17 cellular contexts compared by ENCODE assay signal in the genomic region with DNA sequence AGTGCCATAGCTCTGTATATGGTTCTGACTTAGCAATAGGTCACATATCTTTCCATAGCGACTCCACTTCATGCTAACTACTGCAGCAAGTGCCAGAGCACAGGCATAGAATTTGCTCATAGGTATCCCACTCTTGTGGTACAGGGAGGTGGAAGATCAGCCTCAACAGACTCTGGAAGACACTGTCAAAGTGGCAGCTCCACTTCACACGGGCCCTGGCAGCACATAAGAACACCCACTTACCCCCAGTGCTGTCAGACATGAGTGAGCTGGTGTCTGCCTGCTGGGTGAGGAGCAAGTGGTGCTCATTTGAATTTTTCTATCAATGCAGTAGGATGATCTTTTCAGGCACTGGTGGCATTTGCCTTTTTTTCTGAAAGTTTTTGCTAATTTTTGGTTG. TPM values are rescaled to one million over a fixed set of nuclear protein-coding genes. Genes with fewer than 3 reads are reported as not detected.
DNase-seq lines count a peak whose midpoint lies in the region; ATAC-seq and TF ChIP-seq lines count a peak whose summit lies in the region.
"Had no signal": no experiment of that assay in that cellular context is flagged by ENCODE, and none has a peak within 500 bp of the region (broad histone marks: within the 10 kb centered on the region; RNA-seq: fewer than 3 reads in every experiment).

No MANE protein-coding gene starts in this region.

- peak overlapping the region; percentile 70 for H3K27ac Mint-ChIP-seq in activated naive CD8-positive, alpha-beta T cell
- no peak overlapping the region for H3K27ac Mint-ChIP-seq in activated naive CD8-positive, alpha-beta T cell treated with anti-CD3 and anti-CD28 coated beads for 36 hours
- H3K27ac Mint-ChIP-seq in chondrocyte (ENCODE audit: unreplicated experiment) = peak overlapping the region; percentile 66
- H3K27ac Mint-ChIP-seq: activated CD4-positive, alpha-beta memory T cell treated with anti-CD3 and anti-CD28 coated beads, Interleukin-2, amount 10 ng/mL, durations not matched to agents 7 days and 5 days; activated naive CD8-positive, alpha-beta T cell treated with anti-CD3 and anti-CD28 coated beads, Interleukin-2, amount 10 ng/mL, durations not matched to agents 7 days and 5 days; natural killer cell had no signal

- H3K4me1 Mint-ChIP-seq in activated naive CD8-positive, alpha-beta T cell (ENCODE audit: low read depth) = peaks cover 23% of the 10 kb centered on the region
- peaks cover 24% of the 10 kb centered on the region for H3K4me1 Mint-ChIP-seq in activated naive CD8-positive, alpha-beta T cell treated with anti-CD3 and anti-CD28 coated beads for 36 hours
- H3K4me1 Mint-ChIP-seq in chondrocyte (ENCODE audit: low read depth) = peaks cover 25% of the 10 kb centered on the region
- H3K4me1 Mint-ChIP-seq: natural killer cell had no signal

- no peaks in the 10 kb centered on the region for H3K9me3 ChIP-seq in Karpas-422 (ENCODE audit: low read length)
- no peaks in the 10 kb centered on the region for H3K9me3 ChIP-seq in gastrocnemius medialis

- H3K27me3 ChIP-seq in Karpas-422 (ENCODE audit: low read length) (no peaks in the 10 kb centered on the region), gastrocnemius medialis (no peaks in the 10 kb centered on the region), mesendoderm (ENCODE audit: insufficient read depth, low read length, poor library complexity) (no peaks in the 10 kb centered on the region)

- TF ChIP-seq CTCF in chondrocyte (IDR thresholded peaks at IDR 0.05) = no peak
- no peak for TF ChIP-seq CTCF in gastrocnemius medialis (IDR thresholded peaks at IDR 0.05 in 4 of 5, conservative IDR thresholded peaks at IDR 0.05 in 1 of 5)

- H2BK120ac ChIP-seq in mesendoderm (ENCODE audit: low read depth, low read length) = no peak overlapping the region

- no peak overlapping the region for H3K23ac ChIP-seq in mesendoderm (ENCODE audit: low read length)

- no peaks in the 10 kb centered on the region for H3K9me2 ChIP-seq in Karpas-422 (replicated peaks; ENCODE audit: insufficient read depth, low read length)

- H2AK5ac ChIP-seq in mesendoderm (ENCODE audit: low read length) = no peak overlapping the region

- H3K9ac ChIP-seq in Karpas-422 (ENCODE audit: low read length) (peak overlapping the region; percentile 39; the same call in 1 of the 2 replicates), mesendoderm (ENCODE audit: low read length) (no peak overlapping the region)

- H3K36me3 Mint-ChIP-seq in activated naive CD8-positive, alpha-beta T cell = peaks cover 7% of the 10 kb centered on the region
- H3K36me3 Mint-ChIP-seq in activated naive CD8-positive, alpha-beta T cell treated with anti-CD3 and anti-CD28 coated beads for 36 hours = peaks cover 8% of the 10 kb centered on the region
- peaks cover 8% of the 10 kb centered on the region for H3K36me3 Mint-ChIP-seq in chondrocyte (ENCODE audit: low read depth)
- H3K36me3 Mint-ChIP-seq: natural killer cell had no signal

- no peaks in the 10 kb centered on the region for H3K79me1 ChIP-seq in mesendoderm (ENCODE audit: low read length)

- H4K8ac ChIP-seq in mesendoderm (ENCODE audit: low read depth, low read length) = no peak overlapping the region

- no peak overlapping the region for H2BK5ac ChIP-seq in mesendoderm (ENCODE audit: low read length)

- intact Hi-C loops in gastrocnemius medialis (cut with DNase I; ENCODE audit: low total_unique reads) = loop anchor here (2.0 kb wide), 1 partner anchor 48 kb away; the partner anchor contains the start of gene BCL2L11

- H3K4me3 Mint-ChIP-seq in activated naive CD8-positive, alpha-beta T cell = no peak overlapping the region
- no peak overlapping the region for H3K4me3 Mint-ChIP-seq in activated naive CD8-positive, alpha-beta T cell treated with anti-CD3 and anti-CD28 coated beads for 36 hours
- H3K4me3 Mint-ChIP-seq in chondrocyte (ENCODE audit: unreplicated experiment) = no peak overlapping the region
- H3K4me3 Mint-ChIP-seq: activated CD4-positive, alpha-beta memory T cell treated with anti-CD3 and anti-CD28 coated beads, Interleukin-2, amount 10 ng/mL, durations not matched to agents 7 days and 5 days; activated naive CD8-positive, alpha-beta T cell treated with anti-CD3 and anti-CD28 coated beads, Interleukin-2, amount 10 ng/mL, durations not matched to agents 7 days and 5 days; activated T-cell treated with anti-CD3 and anti-CD28 coated beads, Interleukin-2, amount 50 U/mL, for 24 hours; CD8-positive, alpha-beta memory T cell; natural killer cell had no signal

- no peak for DNase-seq in activated naive CD8-positive, alpha-beta T cell treated with anti-CD3 and anti-CD28 coated beads for 36 hours
- DNase-seq in Karpas-422 = peak; percentile 68
- no peak for DNase-seq in chondrocyte (ENCODE audit: low spot score)
- DNase-seq in gastrocnemius medialis = no peak
- DNase-seq in NCI-H1092 treated with DMSO at 0.1 percent for 48 hours (lab: John Stamatoyannopoulos, UW) = no peak
- no peak for DNase-seq in mesendoderm
- no peak for DNase-seq in NCI-H1105 (lab: John Stamatoyannopoulos, UW)
- DNase-seq: activated naive CD8-positive, alpha-beta T cell treated with anti-CD3 and anti-CD28 coated beads, Interleukin-2, amount 10 ng/mL, durations not matched to agents 7 days and 5 days; CD8-positive, alpha-beta memory T cell; Kasumi-1; natural killer cell; NCI-H1092; NCI-H524 had no signal

- H2BK15ac ChIP-seq in mesendoderm (replicated peaks; ENCODE audit: low read depth) = no peak overlapping the region

- H4K20me1 ChIP-seq in Karpas-422 (ENCODE audit: insufficient read depth, low read depth, low read length) = peaks cover 11% of the 10 kb centered on the region

- H3K4me1 ChIP-seq in Karpas-422 (ENCODE audit: low read length) (peaks cover 67% of the 10 kb centered on the region), gastrocnemius medialis (peaks cover 8 to 21% of the 10 kb centered on the region in 2 donors), mesendoderm (ENCODE audit: control insufficient read depth, low read depth, low read length) (no peaks in the 10 kb centered on the region)

- ATAC-seq in gastrocnemius medialis = peak in 1 of 2 donors; percentile 24

- H3K56ac ChIP-seq in mesendoderm (ENCODE audit: low read length) = no peak overlapping the region

- in situ Hi-C loops in gastrocnemius medialis (cut with MboI; ENCODE audit: low sequenced_read_pairs in 4 of 4) = no loop called here

- no peak for TF ChIP-seq POLR2A in gastrocnemius medialis (IDR thresholded peaks at IDR 0.05)

- no CpG with 5 or more reads among the region's 2 CpGs for WGBS in mesendoderm (ENCODE audit: extremely low coverage, insufficient coverage, low lambda C conversion rate)

- H3K4ac ChIP-seq in mesendoderm (ENCODE audit: low read depth, low read length) = no peak overlapping the region

- H3K27me3 Mint-ChIP-seq in activated naive CD8-positive, alpha-beta T cell = no peaks in the 10 kb centered on the region
- peaks cover 8% of the 10 kb centered on the region for H3K27me3 Mint-ChIP-seq in activated naive CD8-positive, alpha-beta T cell treated with anti-CD3 and anti-CD28 coated beads for 36 hours
- no peaks in the 10 kb centered on the region for H3K27me3 Mint-ChIP-seq in chondrocyte (ENCODE audit: low read depth)

- no peak overlapping the region for H3K4me3 ChIP-seq in Karpas-422 (ENCODE audit: low read length)
- H3K4me3 ChIP-seq in gastrocnemius medialis = no peak overlapping the region
- H3K4me3 ChIP-seq in mesendoderm (ENCODE audit: low read length) = no peak overlapping the region

- H3K9me3 Mint-ChIP-seq in activated naive CD8-positive, alpha-beta T cell (ENCODE audit: low read depth) = no peaks in the 10 kb centered on the region
- H3K9me3 Mint-ChIP-seq in activated naive CD8-positive, alpha-beta T cell treated with anti-CD3 and anti-CD28 coated beads for 36 hours = no peaks in the 10 kb centered on the region
- H3K9me3 Mint-ChIP-seq in chondrocyte (ENCODE audit: low read depth) = no peaks in the 10 kb centered on the region
- H3K9me3 Mint-ChIP-seq: activated CD4-positive, alpha-beta memory T cell treated with anti-CD3 and anti-CD28 coated beads, Interleukin-2, amount 10 ng/mL, durations not matched to agents 7 days and 5 days; activated naive CD8-positive, alpha-beta T cell treated with anti-CD3 and anti-CD28 coated beads, Interleukin-2, amount 10 ng/mL, durations not matched to agents 7 days and 5 days; activated T-cell treated with anti-CD3 and anti-CD28 coated beads, Interleukin-2, amount 50 U/mL, for 24 hours; CD8-positive, alpha-beta memory T cell; natural killer cell had no signal

- no peak overlapping the region for H3K18ac ChIP-seq in mesendoderm (ENCODE audit: low read length)

- H3K27ac ChIP-seq in Karpas-422 (ENCODE audit: low read length) = peak overlapping the region; percentile 74
- H3K27ac ChIP-seq in gastrocnemius medialis = peak overlapping the region in 3 of 4 donors; percentile 3 to 50 (median 12)
- H3K27ac ChIP-seq in mesendoderm (ENCODE audit: low read depth, low read length) = no peak overlapping the region
- H3K27ac ChIP-seq: foreskin keratinocyte had no signal

- H3K79me2 ChIP-seq in Karpas-422 (ENCODE audit: low read length) (no peaks in the 10 kb centered on the region), mesendoderm (ENCODE audit: control insufficient read depth, insufficient read depth, low read length) (no peaks in the 10 kb centered on the region)

- peaks cover 18% of the 10 kb centered on the region for H3K36me3 ChIP-seq in Karpas-422 (ENCODE audit: insufficient read depth, low read length)
- peaks cover 0 to 11% of the 10 kb centered on the region in 2 donors for H3K36me3 ChIP-seq in gastrocnemius medialis
- H3K36me3 ChIP-seq in mesendoderm (ENCODE audit: control insufficient read depth, insufficient read depth, low read length) = peaks cover 3% of the 10 kb centered on the region

- H2AFZ ChIP-seq in Karpas-422 (ENCODE audit: low read length) = no peak overlapping the region

- H3K4me2 ChIP-seq in Karpas-422 (ENCODE audit: low read depth, low read length, poor library complexity, severe bottlenecking) = peak overlapping the region; percentile 7
- no peak overlapping the region for H3K4me2 ChIP-seq in mesendoderm (ENCODE audit: low read length)

- H4K5ac ChIP-seq in mesendoderm (ENCODE audit: low read length) = no peak overlapping the region

RNA-seq across cellular contexts. Expression of gene BCL2L11, which starts 48.6 kb away (rescaled TPM):
- 10 to 100 TPM; 19.9 TPM for total RNA-seq in activated naive CD8-positive, alpha-beta T cell treated with anti-CD3 and anti-CD28 coated beads for 36 hours
- 29.7 and 51.9 TPM in 2 replicates for total RNA-seq in Karpas-422 (2014; rRNA removed; shearing (Covaris generic); ENCODE audit: low replicate concordance)
- total RNA-seq in chondrocyte (10.8 to 19.2 TPM (median 11.4 TPM) in 3 replicates), gastrocnemius medialis (10 to 100 TPM in 2 of 4 donors, 1 to 10 TPM in 2; 4.8 to 18.8 (median 13.7) TPM)
- polyA plus RNA-seq in mesendoderm (2013, experiment 1 of 2) = 6.7 TPM
- polyA plus RNA-seq in mesendoderm (2013, experiment 2 of 2) = 6.9 TPM
